In genomic region chr12:54555670-54556257, GRCh38 we compare ENCODE assay signal across 1 cellular context.
A peak's percentile ranks its signal among the peaks of the same experiment; 100 is the strongest.
TF ChIP-seq lines count a peak whose summit lies in the region.

No MANE protein-coding gene starts in this region.

TF ChIP-seq in HEK293, 187 proteins besides CTCF, POLR2A, EP300 and RAD21 (continued from another document):
- no peak for TF ChIP-seq TSHZ1 (tag by site-specific recombination; IDR thresholded peaks at IDR 0.05; ENCODE audit: borderline replicate concordance)
- TF ChIP-seq ZNF76 (tag by site-specific recombination; IDR thresholded peaks at IDR 0.05; ENCODE audit: borderline replicate concordance, low read depth), result no peak
- no peak for TF ChIP-seq ZNF777 (tag by site-specific recombination; IDR thresholded peaks at IDR 0.05; ENCODE audit: borderline replicate concordance)
- no peak for TF ChIP-seq ZNF37A (tag by site-specific recombination; IDR thresholded peaks at IDR 0.05)
- TF ChIP-seq ZNF514 (tag by site-specific recombination; IDR thresholded peaks at IDR 0.05), result no peak
- TF ChIP-seq ZNF629 (tag by site-specific recombination; IDR thresholded peaks at IDR 0.05), result peak; percentile 69; the same call in 1 of the 2 replicates
- no peak for TF ChIP-seq ELK4 (IDR thresholded peaks at IDR 0.05; ENCODE audit: borderline replicate concordance, low read depth, low read length)
- no peak for TF ChIP-seq SCRT2 (tag by site-specific recombination; IDR thresholded peaks at IDR 0.05)
- TF ChIP-seq REPIN1 (tag by site-specific recombination; IDR thresholded peaks at IDR 0.05; ENCODE audit: low read depth), result no peak
- TF ChIP-seq ZNF558 (tag by site-specific recombination; IDR thresholded peaks at IDR 0.05), result no peak
- TF ChIP-seq, protein P1, sequence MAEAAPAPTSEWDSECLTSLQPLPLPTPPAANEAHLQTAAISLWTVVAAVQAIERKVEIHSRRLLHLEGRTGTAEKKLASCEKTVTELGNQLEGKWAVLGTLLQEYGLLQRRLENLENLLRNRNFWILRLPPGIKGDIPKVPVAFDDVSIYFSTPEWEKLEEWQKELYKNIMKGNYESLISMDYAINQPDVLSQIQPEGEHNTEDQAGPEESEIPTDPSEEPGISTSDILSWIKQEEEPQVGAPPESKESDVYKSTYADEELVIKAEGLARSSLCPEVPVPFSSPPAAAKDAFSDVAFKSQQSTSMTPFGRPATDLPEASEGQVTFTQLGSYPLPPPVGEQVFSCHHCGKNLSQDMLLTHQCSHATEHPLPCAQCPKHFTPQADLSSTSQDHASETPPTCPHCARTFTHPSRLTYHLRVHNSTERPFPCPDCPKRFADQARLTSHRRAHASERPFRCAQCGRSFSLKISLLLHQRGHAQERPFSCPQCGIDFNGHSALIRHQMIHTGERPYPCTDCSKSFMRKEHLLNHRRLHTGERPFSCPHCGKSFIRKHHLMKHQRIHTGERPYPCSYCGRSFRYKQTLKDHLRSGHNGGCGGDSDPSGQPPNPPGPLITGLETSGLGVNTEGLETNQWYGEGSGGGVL (tag by site-specific recombination; IDR thresholded peaks at IDR 0.05), result peak; percentile 49
- no peak for TF ChIP-seq ZNF223 (tag by site-specific recombination; IDR thresholded peaks at IDR 0.05)
- peak; percentile 31; the same call in 1 of the 2 replicates for TF ChIP-seq ZNF24 (tag by site-specific recombination; IDR thresholded peaks at IDR 0.05)
- no peak for TF ChIP-seq ZNF280C (tag by site-specific recombination; IDR thresholded peaks at IDR 0.05)
- TF ChIP-seq ZFP69B (tag by site-specific recombination; IDR thresholded peaks at IDR 0.05), result no peak
- TF ChIP-seq ZNF560 (tag by site-specific recombination; IDR thresholded peaks at IDR 0.05; ENCODE audit: borderline replicate concordance), result no peak
- TF ChIP-seq ZBTB26 (tag by site-specific recombination; optimal IDR thresholded peaks at IDR 0.05), result no peak
- 0 out of 2 replicates have a peak, but pooled peaks have one; percentile 41 for TF ChIP-seq OSR2 (tag by site-specific recombination; IDR thresholded peaks at IDR 0.05)
- TF ChIP-seq ZNF776 (tag by site-specific recombination; IDR thresholded peaks at IDR 0.05; ENCODE audit: borderline replicate concordance), result no peak
- TF ChIP-seq ZNF585B (tag by site-specific recombination; IDR thresholded peaks at IDR 0.05), result no peak
- TF ChIP-seq ZNF311 (tag by site-specific recombination; IDR thresholded peaks at IDR 0.05; ENCODE audit: borderline replicate concordance), result no peak
TF ChIP-seq in HEK293: peak in this region for 20.
